27 cellular contexts compared by ENCODE assay signal in genomic region chr15:61182955-61183354, GRCh38. TPM values are rescaled to one million over a fixed set of nuclear protein-coding genes. Genes with fewer than 3 reads are reported as not detected.
A peak's percentile ranks its signal among the peaks of the same experiment; 100 is the strongest.
DNase-seq lines count a peak whose midpoint lies in the region; ATAC-seq, FAIRE-seq and TF ChIP-seq lines count a peak whose summit lies in the region.
"Had no signal": no experiment of that assay in that cellular context is flagged by ENCODE, and none has a peak within 500 bp of the region (broad histone marks: within the 10 kb centered on the region; RNA-seq: fewer than 3 reads in every experiment).

No MANE protein-coding gene starts in this region.

- H3K4me1 ChIP-seq in K562 (replicated peaks in 1 of 2; ENCODE audit: control insufficient read depth in 2 of 2, insufficient read depth in 2 of 2, low read length in 2 of 2), result no peaks in the 10 kb centered on the region
- H3K4me1 ChIP-seq in trophoblast cell (ENCODE audit: control insufficient read depth in 1 of 2, insufficient read depth in 2 of 2, low read length in 2 of 2), result no peaks in the 10 kb centered on the region
- H3K4me1 ChIP-seq: HAP-1 had no signal

- H3K79me2 ChIP-seq in K562 (ENCODE audit: control insufficient read depth, insufficient read depth, low read length) (no peaks in the 10 kb centered on the region), trophoblast cell (ENCODE audit: control insufficient read depth, insufficient read depth, low read length, poor library complexity) (no peaks in the 10 kb centered on the region)

- H4K8ac ChIP-seq in trophoblast cell (ENCODE audit: low read depth, low read length), result no peak overlapping the region

- no peak overlapping the region for H3K14ac ChIP-seq in trophoblast cell (ENCODE audit: low read length)

- ATAC-seq in K562, result no peak
- ATAC-seq in GM21786 (IDR thresholded peaks at IDR 0.05; ENCODE audit: unreplicated experiment), result no peak
- no peak for ATAC-seq in GM18511 (IDR thresholded peaks at IDR 0.05; ENCODE audit: unreplicated experiment)
- no peak for ATAC-seq in HG02798 (IDR thresholded peaks at IDR 0.05; ENCODE audit: poor library complexity, unreplicated experiment)
- ATAC-seq: GM23338 had no signal

- CTCF ChIA-PET in K562 (lab: Yijun Ruan, JAX; ENCODE audit: low intra/inter-chr PET ratio), result no interaction called here

- intact Hi-C loops in K562 (cut with micrococcal nuclease), result no loop called here

- no peak overlapping the region for H2BK120ac ChIP-seq in trophoblast cell (ENCODE audit: insufficient read depth, low read length, poor library complexity)

- no TSS peak for BruUV-seq in K562 (replicated peaks; lab: Mats Ljungman, UMichigan)

- FAIRE-seq in K562 (lab: Jason Lieb, UNC), result no peak
- no peak for FAIRE-seq in H54 (lab: Jason Lieb, UNC)
- FAIRE-seq: GM12892 had no signal

- WGBS in K562 (ENCODE audit: insufficient coverage, low coverage, missing lambda C conversion rate), result 0% methylated on average over 3 of the region's 3 CpGs
- WGBS in trophoblast cell (ENCODE audit: extremely low coverage, insufficient coverage, insufficient read length), result no CpG with 5 or more reads among the region's 3 CpGs

- H3K4me2 ChIP-seq in K562 (ENCODE audit: insufficient read depth, low read length) (no peak overlapping the region), trophoblast cell (ENCODE audit: low read length) (no peak overlapping the region)
- H3K4me2 ChIP-seq: GM23338, KMS-11, PC-9 had no signal

- H3K9me3 ChIP-seq in K562 (replicated peaks; ENCODE audit: control insufficient read depth, insufficient read depth, low read depth, low read length) (no peaks in the 10 kb centered on the region), trophoblast cell (ENCODE audit: insufficient read depth, low read depth, low read length) (no peaks in the 10 kb centered on the region)

- no peak overlapping the region for H3K18ac ChIP-seq in trophoblast cell (ENCODE audit: low read length)

- H2AFZ ChIP-seq in K562 (ENCODE audit: low read depth, low read length) (no peak overlapping the region), trophoblast cell (ENCODE audit: insufficient read depth, low read length, poor library complexity) (no peak overlapping the region)
- H2AFZ ChIP-seq: GM23338, PC-9 had no signal

- no peak overlapping the region for H3K23ac ChIP-seq in trophoblast cell (ENCODE audit: low read length)

- H3K79me1 ChIP-seq in trophoblast cell (ENCODE audit: low read length), result no peaks in the 10 kb centered on the region

- TF ChIP-seq RAD21 in K562 (CRISPR knock-in tag; conservative IDR thresholded peaks at IDR 0.05 in 1 of 2, IDR thresholded peaks at IDR 0.05 in 1 of 2), result no peak

- no peaks in the 10 kb centered on the region for H3K9me1 ChIP-seq in K562 (ENCODE audit: control insufficient read depth, insufficient read depth, low read length)

- TF ChIP-seq EP300 in K562 (IDR thresholded peaks at IDR 0.05; ENCODE audit: low read length), result no peak

- H4K20me1 ChIP-seq in K562 (replicated peaks; ENCODE audit: control insufficient read depth, insufficient read depth, low read length), result no peaks in the 10 kb centered on the region

- TF ChIP-seq POLR2A in K562 (conservative IDR thresholded peaks at IDR 0.05) (no peak), H54 (IDR thresholded peaks at IDR 0.05; ENCODE audit: low read depth, low read length) (no peak)

- no peak overlapping the region for H4K12ac ChIP-seq in trophoblast cell (ENCODE audit: low read depth, low read length)

- H4K91ac ChIP-seq in trophoblast cell (ENCODE audit: low read depth, low read length), result no peak overlapping the region

- H3K36me3 ChIP-seq in K562 (ENCODE audit: control insufficient read depth, insufficient read depth, low read length) (no peaks in the 10 kb centered on the region), trophoblast cell (ENCODE audit: control insufficient read depth in 1 of 2, insufficient read depth in 2 of 2, low read length in 2 of 2) (no peaks in the 10 kb centered on the region)
- H3K36me3 ChIP-seq: HAP-1 had no signal

- no peak overlapping the region for H2BK5ac ChIP-seq in trophoblast cell (ENCODE audit: low read depth, low read length, poor library complexity)

- H3K4me3 ChIP-seq in K562 (no peak overlapping the region), trophoblast cell (ENCODE audit: low read depth, low read length) (no peak overlapping the region)
- H3K4me3 ChIP-seq: GM23338, HAP-1, PC-9 had no signal

- DNase-seq in M059J (ENCODE audit: low read depth) (peak; percentile 3), K562 (ENCODE audit: extremely low read depth in 1 of 4, low spot score in 3 of 4) (no peak), trophoblast cell (peak; percentile 57 to 58), H54 (ENCODE audit: insufficient read length, low spot score) (no peak)
- DNase-seq: CD8-positive, alpha-beta memory T cell; DMS 273 treated with DMSO at 0.1 percent for 48 hours; DMS79 treated with DMSO at 0.1 percent for 48 hours; HFFc6; IMR-90; NCI-H1092 treated with DMSO at 0.1 percent for 48 hours; NCI-H1436; NCI-H187; NCI-H2171 treated with DMSO at 0.1 percent for 48 hours; NCI-H524; NCI-H748 treated with DMSO at 0.1 percent for 48 hours; NK-92 treated with Interleukin-12 subunit alpha and Interleukin-12 subunit beta, amount 100 ng/mL, for 24 hours; PC-9; SHP77 had no signal

- POLR2A ChIA-PET in K562 (lab: Yijun Ruan, JAX), result interaction anchor here (0.7 kb wide), 1 partner anchor 652 kb away, joined by 3 read pairs; no protein-coding TSS in a partner anchor

- in situ Hi-C loops in K562 (cut with MboI), result no loop called here

- H3K27me3 ChIP-seq in K562 (ENCODE audit: control insufficient read depth in 2 of 2, insufficient read depth in 2 of 2, low read length in 2 of 2), result peaks cover 0 to 3% of the 10 kb centered on the region in 2 experiments; a peak in 2 of 5 replicates
- H3K27me3 ChIP-seq in trophoblast cell (ENCODE audit: insufficient read depth, low read length), result no peaks in the 10 kb centered on the region

- H3K27ac ChIP-seq in K562 (ENCODE audit: extremely low read depth, low read depth, low read length), result no peak overlapping the region
- H3K27ac ChIP-seq in trophoblast cell (ENCODE audit: low read depth, low read length), result no peak overlapping the region
- H3K27ac ChIP-seq: C4-2B, KMS-11, PC-9, RWPE1 had no signal

- no peak overlapping the region for H3K4ac ChIP-seq in trophoblast cell (ENCODE audit: low read depth, low read length)

- H2AK5ac ChIP-seq in trophoblast cell (ENCODE audit: low read length), result no peak overlapping the region

- H3K9ac ChIP-seq in K562 (ENCODE audit: insufficient read depth in 1 of 2, low read depth in 2 of 2, low read length in 2 of 2) (no peak overlapping the region), trophoblast cell (ENCODE audit: low read length) (no peak overlapping the region)
- H3K9ac ChIP-seq: KMS-11 had no signal

- no peak overlapping the region for H2BK12ac ChIP-seq in trophoblast cell (ENCODE audit: low read length)

- no peak for TF ChIP-seq CTCF in K562 (IDR thresholded peaks at IDR 0.05 in 2 of 3, conservative IDR thresholded peaks at IDR 0.05 in 1 of 3; ENCODE audit: insufficient read depth in 2 of 3, low read depth in 1 of 3, low read length in 3 of 3)

TF ChIP-seq in K562, 482 proteins besides CTCF, POLR2A, EP300 and RAD21:
- no peak for TF ChIP-seq OTX1 (CRISPR knock-in tag; IDR thresholded peaks at IDR 0.05)
- 0 out of 2 replicates have a peak, but pooled peaks have one; percentile 21 for TF ChIP-seq NFIC (IDR thresholded peaks at IDR 0.05)
- TF ChIP-seq ZBTB1 (CRISPR knock-in tag; IDR thresholded peaks at IDR 0.05; ENCODE audit: borderline replicate concordance, low read depth), result no peak
- TF ChIP-seq ZNF644 (tag; IDR thresholded peaks at IDR 0.05; ENCODE audit: low read depth), result no peak

RNA-seq across cellular contexts. Expression of gene RORA, which starts 46.1 kb away (rescaled TPM):
- 0.91 and 1.5 TPM in 2 replicates for total RNA-seq in M059J (2014; rRNA removed; shearing (Covaris generic))
- 0.04 TPM in 1 of 2 replicates, not detected in the other for total RNA-seq in K562 (2011; cell fraction: chromatin; rRNA removed; ENCODE audit: low replicate concordance)
- total RNA-seq in K562 (2011; cell fraction: nucleolus; rRNA removed), result not detected in 2 replicates
- total RNA-seq in K562 (2011; cell fraction: nucleoplasm; rRNA removed), result not detected in 2 replicates
- total RNA-seq in K562 (2014; rRNA removed), result not detected in 2 replicates
- not detected in 2 replicates for total RNA-seq in K562 (2014; rRNA removed; fragmentation: Illumina TruSeq; extraction: Trizol)
- total RNA-seq in K562 (2015; rRNA removed; fragmentation: Illumina TruSeq; extraction: Trizol), result not detected in 2 replicates
- total RNA-seq in K562 (2021), result 0.24 and 0.40 TPM in 2 replicates
- not detected in 2 replicates for polyA plus RNA-seq in K562 (2011; rRNA removed)
- polyA plus RNA-seq in K562 (2011; cell fraction: cytosol; rRNA removed), result under 0.01 TPM in 1 of 2 replicates, not detected in the other
- 0.14 TPM in 1 of 2 replicates, not detected in the other for polyA plus RNA-seq in K562 (2011; cell fraction: nucleus; rRNA removed)
- 0.30 and 0.44 TPM in 2 replicates for polyA plus RNA-seq in K562 (2012)
- not detected in 2 replicates for polyA plus RNA-seq in K562 (2014; fragmentation: Illumina TruSeq; extraction: Trizol)
- under 1 TPM; 0.30 to 0.31 TPM for polyA plus RNA-seq in K562 (2014; fragmentation: Nextera tagmentation; extraction: Ambion mirVana)
- polyA plus RNA-seq in K562 (2014; rRNA removed), result not detected in 2 replicates
- polyA minus RNA-seq in K562 (2011; rRNA and poly(A)+ RNA removed), result 0.06 TPM in 1 of 2 replicates, not detected in the other
- not detected in 2 replicates for polyA minus RNA-seq in K562 (2011; cell fraction: cytosol; rRNA and poly(A)+ RNA removed)
- polyA minus RNA-seq in K562 (2011; cell fraction: nucleus; rRNA and poly(A)+ RNA removed), result under 0.01 TPM in 2 replicates
- 2.8 TPM in 2 replicates for polyA plus RNA-seq in trophoblast cell (2013)

Comparison
In these comparisons a context has a peak if more than half of its experiments do, and no peak if none do; other contexts are left out.
1. DNase-seq: peak in M059J (single experiment) and trophoblast cell (2 of 2); none in K562 (0 of 4) and H54 (single experiment).